In the genomic region with DNA sequence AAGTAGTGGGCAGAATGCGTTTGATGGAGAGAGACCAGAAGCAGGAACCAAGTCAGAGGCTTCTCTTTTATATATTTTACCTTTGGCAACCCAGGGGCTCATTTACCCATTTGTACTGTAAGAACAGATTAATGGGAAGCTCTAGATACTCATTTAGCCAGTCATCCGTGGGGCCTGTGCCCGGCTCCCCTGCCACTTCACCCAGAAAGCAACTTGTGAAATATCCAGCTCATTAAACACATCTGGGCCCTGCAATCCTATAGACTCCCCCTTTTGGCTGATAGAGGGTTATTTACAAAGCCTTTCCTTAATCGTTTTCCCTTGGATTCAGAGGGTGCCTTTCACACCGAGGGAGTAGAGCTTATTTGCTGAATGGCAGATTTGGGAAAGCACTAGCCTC, we compare ENCODE assay signal across 20 cellular contexts.
DNase-seq lines count a peak whose midpoint lies in the region; ATAC-seq and TF ChIP-seq lines count a peak whose summit lies in the region.
"Had no signal": no experiment of that assay in that cellular context is flagged by ENCODE, and none has a peak within 500 bp of the region (broad histone marks: within the 10 kb centered on the region; RNA-seq: fewer than 3 reads in every experiment).

No MANE protein-coding gene starts in this region.

- no peaks in the 10 kb centered on the region for H3K27me3 Mint-ChIP-seq in activated T-cell treated with anti-CD3 and anti-CD28 coated beads, Interleukin-2, amount 50 U/mL, for 24 hours
- H3K27me3 Mint-ChIP-seq: activated naive CD8-positive, alpha-beta T cell treated with anti-CD3 and anti-CD28 coated beads, Interleukin-2, amount 50 U/mL, for 24 hours had no signal

- TF ChIP-seq CTCF in foreskin keratinocyte (conservative IDR thresholded peaks at IDR 0.05) (peak; percentile 22), GM13976 (IDR thresholded peaks at IDR 0.05; ENCODE audit: borderline replicate concordance, control extremely low read depth, extremely low read depth, insufficient read depth, missing control alignments) (no peak)

- H3K27ac Mint-ChIP-seq in activated T-cell treated with anti-CD3 and anti-CD28 coated beads, Interleukin-2, amount 50 U/mL, for 24 hours, result peak overlapping the region; percentile 58
- H3K27ac Mint-ChIP-seq in stimulated activated effector memory CD8-positive, alpha-beta T cell treated with anti-CD3 and anti-CD28 coated beads, Interleukin-12 subunit alpha, Interleukin-12 subunit beta, amount 100 ng/mL, for 72 hours, result peak overlapping the region; percentile 81
- H3K27ac Mint-ChIP-seq: activated naive CD8-positive, alpha-beta T cell treated with anti-CD3 and anti-CD28 coated beads, Interleukin-2, amount 50 U/mL, for 24 hours; T-helper 2 cell treated with Interferon-gamma antibody and Interleukin-4, amounts not matched to agents 5 μg/mL and 100 μg/mL, for 36 hours; WTC11 had no signal

- H3K9me3 Mint-ChIP-seq in activated T-cell treated with anti-CD3 and anti-CD28 coated beads, Interleukin-2, amount 50 U/mL, for 24 hours, result no peaks in the 10 kb centered on the region
- no peaks in the 10 kb centered on the region for H3K9me3 Mint-ChIP-seq in stimulated activated effector memory CD8-positive, alpha-beta T cell treated with anti-CD3 and anti-CD28 coated beads, Interleukin-12 subunit alpha, Interleukin-12 subunit beta, amount 100 ng/mL, for 72 hours
- H3K9me3 Mint-ChIP-seq: activated naive CD8-positive, alpha-beta T cell treated with anti-CD3 and anti-CD28 coated beads, Interleukin-2, amount 50 U/mL, for 24 hours; T-helper 2 cell treated with Interferon-gamma antibody and Interleukin-4, amounts not matched to agents 5 μg/mL and 100 μg/mL, for 36 hours had no signal

- no peak for ATAC-seq in foreskin keratinocyte
- no peak for ATAC-seq in stimulated activated effector memory CD8-positive, alpha-beta T cell treated with anti-CD3 and anti-CD28 coated beads, Interleukin-12 subunit alpha, Interleukin-12 subunit beta, amount 100 ng/mL, for 72 hours
- ATAC-seq in HG03520 (IDR thresholded peaks at IDR 0.05; ENCODE audit: unreplicated experiment), result no peak
- no peak for ATAC-seq in HG03442 (IDR thresholded peaks at IDR 0.05; ENCODE audit: unreplicated experiment)
- ATAC-seq: A549; activated naive CD8-positive, alpha-beta T cell treated with anti-CD3 and anti-CD28 coated beads, Interleukin-2, amount 50 U/mL, for 24 hours; body of pancreas; mucosa of descending colon had no signal

- DNase-seq in activated T-cell treated with anti-CD3 and anti-CD28 coated beads, Interleukin-2, amount 50 U/mL, for 24 hours, result no peak
- DNase-seq in activated T-cell treated with anti-CD3 and anti-CD28 coated beads for 4 hours, result no peak
- DNase-seq in NCI-H2171 (lab: John Stamatoyannopoulos, UW), result peak; percentile 32
- no peak for DNase-seq in foreskin keratinocyte
- no peak for DNase-seq in stimulated activated effector memory CD8-positive, alpha-beta T cell treated with anti-CD3 and anti-CD28 coated beads, Interleukin-12 subunit alpha, Interleukin-12 subunit beta, amount 100 ng/mL, for 72 hours (ENCODE audit: low spot score in 2 of 2)
- DNase-seq in GM13976 (ENCODE audit: low spot score), result no peak
- DNase-seq: activated naive CD8-positive, alpha-beta T cell treated with anti-CD3 and anti-CD28 coated beads, Interleukin-2, amount 50 U/mL, for 24 hours; body of pancreas; left ventricle myocardium inferior; mucosa of descending colon; NCI-H748 treated with DMSO at 0.1 percent for 48 hours; nucleus accumbens; PC-9; spleen; stimulated activated CD4-positive, alpha-beta T cell treated with anti-CD3 and anti-CD28 coated beads, Interleukin-4, amount 100 ng/mL, for 24 hours had no signal

- peaks cover 23% of the 10 kb centered on the region for H3K4me1 Mint-ChIP-seq in activated T-cell treated with anti-CD3 and anti-CD28 coated beads, Interleukin-2, amount 50 U/mL, for 24 hours (ENCODE audit: low read depth)
- peaks cover 26% of the 10 kb centered on the region for H3K4me1 Mint-ChIP-seq in stimulated activated effector memory CD8-positive, alpha-beta T cell treated with anti-CD3 and anti-CD28 coated beads, Interleukin-12 subunit alpha, Interleukin-12 subunit beta, amount 100 ng/mL, for 72 hours

- no peak overlapping the region for H3K27ac ChIP-seq in foreskin keratinocyte
- H3K27ac ChIP-seq: A549, body of pancreas, left ventricle myocardium inferior, PC-9 had no signal

- H3K27me3 ChIP-seq in foreskin keratinocyte, result no peaks in the 10 kb centered on the region
- H3K27me3 ChIP-seq: body of pancreas had no signal

- in situ Hi-C loops in GM13976 (cut with MboI; ENCODE audit: low sequenced_read_pairs, unreplicated experiment), result no loop called here

- no peak overlapping the region for H3K4me3 Mint-ChIP-seq in activated T-cell treated with anti-CD3 and anti-CD28 coated beads, Interleukin-2, amount 50 U/mL, for 24 hours
- no peak overlapping the region for H3K4me3 Mint-ChIP-seq in stimulated activated effector memory CD8-positive, alpha-beta T cell treated with anti-CD3 and anti-CD28 coated beads, Interleukin-12 subunit alpha, Interleukin-12 subunit beta, amount 100 ng/mL, for 72 hours
- H3K4me3 Mint-ChIP-seq: activated naive CD8-positive, alpha-beta T cell treated with anti-CD3 and anti-CD28 coated beads, Interleukin-2, amount 50 U/mL, for 24 hours; T-helper 2 cell treated with Interferon-gamma antibody and Interleukin-4, amounts not matched to agents 5 μg/mL and 100 μg/mL, for 36 hours; WTC11 had no signal

- H3K36me3 Mint-ChIP-seq in activated T-cell treated with anti-CD3 and anti-CD28 coated beads, Interleukin-2, amount 50 U/mL, for 24 hours (ENCODE audit: low read depth), result peaks cover 93% of the 10 kb centered on the region
- peaks cover 75% of the 10 kb centered on the region for H3K36me3 Mint-ChIP-seq in stimulated activated effector memory CD8-positive, alpha-beta T cell treated with anti-CD3 and anti-CD28 coated beads, Interleukin-12 subunit alpha, Interleukin-12 subunit beta, amount 100 ng/mL, for 72 hours

- H3K4me1 ChIP-seq in foreskin keratinocyte, result no peaks in the 10 kb centered on the region
- H3K4me1 ChIP-seq: A549, body of pancreas had no signal
